ENCODE assay signal across 8 cellular contexts in the genomic region with DNA sequence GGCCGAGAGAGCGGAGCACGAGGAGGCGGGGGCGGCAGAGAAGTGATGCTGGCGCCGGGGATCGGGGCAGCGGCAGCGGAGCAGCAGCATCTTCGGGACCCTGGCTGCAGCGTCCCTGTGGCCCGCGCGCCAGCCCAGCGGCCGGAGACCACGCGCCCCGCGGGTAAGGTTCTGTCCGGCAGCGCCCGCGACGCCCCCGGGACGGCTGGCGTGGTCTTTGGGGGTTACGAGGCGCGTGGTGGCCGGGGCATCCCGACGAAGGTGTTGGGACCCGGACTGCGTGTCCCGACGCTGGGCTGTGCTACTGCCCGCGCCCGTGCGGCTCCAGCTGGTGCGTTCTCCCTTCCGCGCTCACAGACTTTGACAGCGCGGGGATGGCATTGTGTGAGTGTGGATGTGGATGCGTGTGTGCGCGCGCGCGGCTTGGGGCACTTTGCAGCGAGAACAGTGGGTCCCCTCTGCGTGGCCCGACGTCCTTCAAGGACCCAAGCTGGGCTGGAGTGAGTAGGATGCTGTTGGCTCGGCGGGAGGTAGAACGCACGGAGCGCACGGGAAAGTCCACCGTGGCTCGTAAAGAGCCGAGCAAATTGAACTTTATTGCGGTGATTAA.
DNase-seq lines count a peak whose midpoint lies in the region; TF ChIP-seq lines count a peak whose summit lies in the region.

No MANE protein-coding gene starts in this region.

- peaks cover 2% of the 10 kb centered on the region; the same call in 1 of the 2 replicates for H3K4me1 ChIP-seq in HAP-1

- 0 out of 2 replicates have a peak, but pooled peaks cover 12% of the 10 kb centered on the region for H3K27me3 ChIP-seq in HAP-1 (ENCODE audit: low read depth)

- H3K4me3 ChIP-seq in HAP-1 (peak overlapping the region; percentile 52), cardiac fibroblast (replicated peaks in 1 of 2; ENCODE audit: low read depth in 2 of 2, low read length in 2 of 2) (peak overlapping the region; percentile 54 to 56)

- no peaks in the 10 kb centered on the region for H3K36me3 ChIP-seq in HAP-1 (replicated peaks)

- no peak for TF ChIP-seq CTCF in cardiac fibroblast (IDR thresholded peaks at IDR 0.05; ENCODE audit: low read depth, low read length)

- no peaks in the 10 kb centered on the region for H3K9me3 ChIP-seq in HAP-1

- DNase-seq in NCI-H2081 (lab: John Stamatoyannopoulos, UW) = peak; percentile 31 to 41
- no peak for DNase-seq in NCI-H2081 treated with DMSO at 0.1 percent for 48 hours (lab: John Stamatoyannopoulos, UW)
- DNase-seq in HAP-1 (ENCODE audit: low spot score in 2 of 2) = peak in 1 of 2 experiments; percentile 40
- peak; percentile 8 for DNase-seq in NCI-H2171 (lab: John Stamatoyannopoulos, UW)
- DNase-seq in cardiac fibroblast (ENCODE audit: low read depth in 2 of 2) = peak; percentile 18 to 45
- DNase-seq in kidney tubule cell (ENCODE audit: low spot score) = peak; percentile 17
- peak; percentile 25 for DNase-seq in stimulated activated naive CD4-positive, alpha-beta T cell treated with Interleukin-2 at 50 U/mL for 16 hours (lab: John Stamatoyannopoulos, UW)
- DNase-seq in AG08395 (ENCODE audit: low spot score) = no peak

- in situ Hi-C loops in HAP-1 (cut with MboI; ENCODE audit: low sequenced_read_pairs) = no loop called here

Comparison
In these comparisons a context has a peak if more than half of its experiments do, and no peak if none do; other contexts are left out.
1. DNase-seq: peak in NCI-H2081 (2 of 2), NCI-H2171 (single experiment), cardiac fibroblast (2 of 2), kidney tubule cell (single experiment) and stimulated activated naive CD4-positive, alpha-beta T cell treated with Interleukin-2 at 50 U/mL for 16 hours (single experiment); none in NCI-H2081 treated with DMSO at 0.1 percent for 48 hours (single experiment) and AG08395 (single experiment).